8 cellular contexts compared by ENCODE assay signal in genomic region chr3:64166584-64167155, GRCh38. TPM values are rescaled to one million over a fixed set of nuclear protein-coding genes. Genes with fewer than 3 reads are reported as not detected.
A peak's percentile ranks its signal among the peaks of the same experiment; 100 is the strongest.
DNase-seq lines count a peak whose midpoint lies in the region; ATAC-seq, FAIRE-seq and TF ChIP-seq lines count a peak whose summit lies in the region.

No MANE protein-coding gene starts in this region.

- TF ChIP-seq EP300 in H1 (IDR thresholded peaks at IDR 0.05; ENCODE audit: borderline replicate concordance in 1 of 2, low read depth in 2 of 2, low read length in 2 of 2) = no peak; a peak in 1 of 3 replicates

- peaks cover 11% of the 10 kb centered on the region for H3K9me1 ChIP-seq in IMR-90 (ENCODE audit: insufficient read depth, low read length)

- dilution Hi-C loops in IMR-90 (cut with HindIII; ENCODE audit: low sequenced_read_pairs, unreplicated experiment) = no loop called here

- TF ChIP-seq CTCF in BJ (IDR thresholded peaks at IDR 0.05; ENCODE audit: insufficient read depth, low read depth, low read length) (peak; percentile 15; the same call in 1 of the 2 replicates), IMR-90 (conservative IDR thresholded peaks at IDR 0.05; ENCODE audit: low read depth, low read length) (0 out of 2 replicates have a peak, but pooled peaks have one; percentile 14), H1 (IDR thresholded peaks at IDR 0.05; ENCODE audit: control extremely low read depth in 1 of 3, insufficient read depth in 1 of 3, low read depth in 1 of 3, low read length in 3 of 3) (peak in 2 of 3 experiments; percentile 71 to 77; a peak in 3 of 4 replicates)

- H2AFZ ChIP-seq in IMR-90 (replicated peaks; ENCODE audit: low read length, poor library complexity) (no peak overlapping the region), H1 (ENCODE audit: low read length) (no peak overlapping the region)

- CTCF ChIA-PET in BJ (lab: Yijun Ruan, JAX) = interaction anchor here (0.7 to 1.3 kb wide), 3 partner anchors 12 to 143 kb away, joined by 3 to 4 read pairs (median 3); partner anchors contain the start of gene PSMD6
- CTCF ChIA-PET in IMR-90 (lab: Yijun Ruan, JAX) = interaction anchor here (1.7 kb wide), 1 partner anchor 101 kb away, joined by 3 read pairs; no protein-coding TSS in a partner anchor
- CTCF ChIA-PET in H1 (lab: Charles Lee; ENCODE audit: partially characterized antibody) = interaction anchor here (0.6 to 5.8 kb wide), 26 partner anchors 8 to 318 kb away, joined by 3 to 29 read pairs (median 5); partner anchors contain the start of gene PSMD6

- H3K56ac ChIP-seq in IMR-90 (ENCODE audit: extremely low read depth, insufficient read depth, low read length) (no peak overlapping the region), H1 (replicated peaks; ENCODE audit: insufficient read length, low read depth, low read length) (no peak overlapping the region)

- in situ Hi-C loops in IMR-90 (cut with MboI; ENCODE audit: low sequenced_read_pairs) = no loop called here

- no peak for DNase-seq in BJ (ENCODE audit: low read depth)
- no peak for DNase-seq in IMR-90
- DNase-seq in H1 (ENCODE audit: low read depth in 1 of 2, low spot score in 2 of 2) = peak in 1 of 2 experiments; percentile 21
- DNase-seq in KG1 (lab: John Stamatoyannopoulos, UW) = no peak
- DNase-seq in T-helper 9 cell = no peak

- no peak overlapping the region for H4K8ac ChIP-seq in IMR-90 (ENCODE audit: low read depth in 2 of 2, low read length in 2 of 2)
- H4K8ac ChIP-seq in H1 (ENCODE audit: extremely low read depth, insufficient read depth, low read length) = no peak overlapping the region

- H3K4me2 ChIP-seq in IMR-90 (ENCODE audit: low read depth, low read length) (no peak overlapping the region), H1 (ENCODE audit: insufficient read depth in 1 of 2, low read depth in 2 of 2, low read length in 2 of 2) (no peak overlapping the region)

- H2BK20ac ChIP-seq in IMR-90 (ENCODE audit: low read depth, low read length) (no peak overlapping the region), H1 (ENCODE audit: low read length) (no peak overlapping the region)

- 80% methylated on average over 1 of the region's 4 CpGs; no CpG with 5 or more reads in 1 of the 2 experiments for WGBS in IMR-90 (ENCODE audit: extremely low coverage in 2 of 2, insufficient read length in 1 of 2), 2 experiments
- WGBS in H1 (ENCODE audit: extremely low coverage in 1 of 2, insufficient coverage in 1 of 2, insufficient read length in 1 of 2, insufficient replicate concordance in 2 of 2, low coverage in 1 of 2, low lambda C conversion rate in 2 of 2, missing lambda C conversion rate in 1 of 2), 2 experiments = 41% methylated on average over 4 of the region's 4 CpGs; no CpG with 5 or more reads in 1 of the 2 experiments

- no peaks in the 10 kb centered on the region for H3K9me3 ChIP-seq in IMR-90 (ENCODE audit: control insufficient read depth, insufficient read depth, low read length)
- H3K9me3 ChIP-seq in H1 (ENCODE audit: insufficient read depth in 2 of 2, low read depth in 1 of 2, low read length in 1 of 2) = no peaks in the 10 kb centered on the region
- no peaks in the 10 kb centered on the region for H3K9me3 ChIP-seq in muscle layer of colon (ENCODE audit: low read length)

- no peak overlapping the region for H3K18ac ChIP-seq in IMR-90 (ENCODE audit: low read depth, low read length)
- H3K18ac ChIP-seq in H1 (ENCODE audit: extremely low read depth, low read length) = no peak overlapping the region

- peak; percentile 98 for FAIRE-seq in H1 (lab: Jason Lieb, UNC)

- H4K91ac ChIP-seq in IMR-90 (ENCODE audit: insufficient read depth, low read depth, low read length) (no peak overlapping the region), H1 (replicated peaks; ENCODE audit: insufficient read length, low read length) (no peak overlapping the region)

- TF ChIP-seq RAD21 in IMR-90 (IDR thresholded peaks at IDR 0.05; ENCODE audit: low read length) = peak; percentile 24; the same call in 1 of the 2 replicates
- TF ChIP-seq RAD21 in H1 (IDR thresholded peaks at IDR 0.05 in 1 of 2, conservative IDR thresholded peaks at IDR 0.05 in 1 of 2; ENCODE audit: low read depth in 2 of 2, low read length in 2 of 2) = peak; percentile 78 to 90

- H3K27me3 ChIP-seq in BJ (ENCODE audit: control insufficient read depth, insufficient read depth, low read length) (no peaks in the 10 kb centered on the region), IMR-90 (ENCODE audit: control insufficient read depth, insufficient read depth, low read length) (no peaks in the 10 kb centered on the region), H1 (replicated peaks in 1 of 4; ENCODE audit: control insufficient read depth in 3 of 4, extremely low read depth in 1 of 4, insufficient read depth in 3 of 4, low read length in 3 of 4) (no peaks in the 10 kb centered on the region), muscle layer of colon (ENCODE audit: control insufficient read depth in 1 of 2, insufficient read depth in 2 of 2, low read length in 2 of 2) (no peaks in the 10 kb centered on the region)

- no peak overlapping the region for H3K23ac ChIP-seq in IMR-90 (ENCODE audit: low read depth, low read length)
- H3K23ac ChIP-seq in H1 (ENCODE audit: insufficient read length) = no peak overlapping the region

- intact Hi-C loops in IMR-90 (cut with micrococcal nuclease) = no loop called here

- peaks cover 12% of the 10 kb centered on the region for H3K4me1 ChIP-seq in IMR-90 (ENCODE audit: control insufficient read depth, insufficient read depth, low read length)
- peaks cover 3 to 16% (median 12%) of the 10 kb centered on the region in 4 experiments; a peak in 5 of 7 replicates for H3K4me1 ChIP-seq in H1 (replicated peaks in 1 of 4; ENCODE audit: control insufficient read depth in 3 of 4, insufficient read depth in 4 of 4, low read length in 3 of 4)
- H3K4me1 ChIP-seq in muscle layer of colon (ENCODE audit: insufficient read depth, low read length) = peaks cover 56% of the 10 kb centered on the region

- H3K9ac ChIP-seq in IMR-90 (ENCODE audit: low read depth, low read length) = no peak overlapping the region
- no peak overlapping the region for H3K9ac ChIP-seq in H1 (replicated peaks in 1 of 4; ENCODE audit: extremely low read depth in 1 of 4, low read depth in 3 of 4, low read length in 3 of 4)
- H3K9ac ChIP-seq in muscle layer of colon (ENCODE audit: low read length) = no peak overlapping the region

- H3K79me1 ChIP-seq in IMR-90 (ENCODE audit: low read depth in 1 of 2, low read length in 2 of 2) (peaks cover 42 to 73% of the 10 kb centered on the region in 2 experiments), H1 (ENCODE audit: low read depth, low read length) (no peaks in the 10 kb centered on the region)

- H4K20me1 ChIP-seq in IMR-90 (ENCODE audit: insufficient read depth, low read length) (0 out of 2 replicates have a peak, but pooled peaks cover 4% of the 10 kb centered on the region), H1 (replicated peaks in 1 of 2; ENCODE audit: control insufficient read depth in 1 of 2, insufficient read depth in 2 of 2, low read length in 2 of 2) (no peaks in the 10 kb centered on the region)

- no peaks in the 10 kb centered on the region for H3K23me2 ChIP-seq in H1 (ENCODE audit: low read depth, low read length)

- no peak overlapping the region for H2BK5ac ChIP-seq in IMR-90 (ENCODE audit: low read depth, low read length, poor library complexity, severe bottlenecking)
- no peak overlapping the region for H2BK5ac ChIP-seq in H1 (ENCODE audit: low read depth, low read length)

- no peak overlapping the region for H2BK120ac ChIP-seq in IMR-90 (ENCODE audit: low read depth, low read length)
- no peak overlapping the region for H2BK120ac ChIP-seq in H1 (replicated peaks; ENCODE audit: low read depth, low read length)

- H3K14ac ChIP-seq in IMR-90 (replicated peaks; ENCODE audit: low read depth, low read length) (no peak overlapping the region), H1 (ENCODE audit: insufficient read length) (no peak overlapping the region)

- no peak overlapping the region for H4K5ac ChIP-seq in IMR-90 (ENCODE audit: low read depth, low read length)
- H4K5ac ChIP-seq in H1 (ENCODE audit: insufficient read length, low read depth, low read length) = no peak overlapping the region

- BruUV-seq in IMR-90 (replicated peaks; lab: Mats Ljungman, UMichigan) = no TSS peak

- H2BK12ac ChIP-seq in H1 (ENCODE audit: low read depth, low read length) = no peak overlapping the region

- POLR2A ChIA-PET in BJ (lab: Charles Lee) (no interaction called here), IMR-90 (lab: Charles Lee; ENCODE audit: unreplicated experiment) (no interaction called here), H1 (lab: Charles Lee; ENCODE audit: partially characterized antibody) (no interaction called here)

- no peak for TF ChIP-seq POLR2A in IMR-90 (IDR thresholded peaks at IDR 0.05; ENCODE audit: low read depth, low read length)
- no peak for TF ChIP-seq POLR2A in H1 (IDR thresholded peaks at IDR 0.05; ENCODE audit: control extremely low read depth in 1 of 2, low read depth in 2 of 2, low read length in 2 of 2)

- H2BK15ac ChIP-seq in IMR-90 (ENCODE audit: low read depth, low read length) (no peak overlapping the region), H1 (ENCODE audit: low read length) (no peak overlapping the region)

- H3K36me3 ChIP-seq in BJ (ENCODE audit: control insufficient read depth, insufficient read depth, low read length) (no peaks in the 10 kb centered on the region), IMR-90 (ENCODE audit: control insufficient read depth, insufficient read depth, low read length) (peaks cover 13% of the 10 kb centered on the region), H1 (ENCODE audit: control insufficient read depth in 2 of 4, insufficient read depth in 4 of 4, low read length in 3 of 4) (no peaks in the 10 kb centered on the region), muscle layer of colon (ENCODE audit: insufficient read depth, low read length) (peaks cover 10% of the 10 kb centered on the region)

- H3K4ac ChIP-seq in IMR-90 (ENCODE audit: low read depth, low read length) = no peak overlapping the region
- no peak overlapping the region for H3K4ac ChIP-seq in H1 (replicated peaks; ENCODE audit: insufficient read length, low read depth, low read length)

- H3K27ac ChIP-seq in IMR-90 (ENCODE audit: insufficient read depth, low read length) (no peak overlapping the region), H1 (ENCODE audit: low read depth, low read length) (no peak overlapping the region), muscle layer of colon (ENCODE audit: low read depth, low read length) (peak overlapping the region; percentile 41)

- no peak overlapping the region for H2AK9ac ChIP-seq in IMR-90 (replicated peaks; ENCODE audit: low read depth, low read length, poor library complexity)

- H3K79me2 ChIP-seq in H1 (ENCODE audit: control insufficient read depth in 1 of 2, insufficient read depth in 2 of 2, low read length in 2 of 2) = no peaks in the 10 kb centered on the region

- H3K4me3 ChIP-seq in BJ (ENCODE audit: low read depth, low read length) = no peak overlapping the region
- no peak overlapping the region for H3K4me3 ChIP-seq in IMR-90 (ENCODE audit: insufficient read depth, low read depth, low read length)
- no peak overlapping the region for H3K4me3 ChIP-seq in H1 (ENCODE audit: extremely low read depth in 1 of 4, insufficient read depth in 2 of 4, low read depth in 3 of 4, low read length in 4 of 4)
- H3K4me3 ChIP-seq in muscle layer of colon (ENCODE audit: low read depth in 1 of 2, low read length in 2 of 2) = no peak overlapping the region

- peak; percentile 27; the same call in 1 of the 2 replicates for ATAC-seq in IMR-90 (ENCODE audit: low read depth)
- ATAC-seq in HG03159 (IDR thresholded peaks at IDR 0.05; ENCODE audit: unreplicated experiment) = no peak
- no peak for ATAC-seq in GM21528 (IDR thresholded peaks at IDR 0.05; ENCODE audit: low FRiP score, unreplicated experiment)

- H2AK5ac ChIP-seq in IMR-90 (ENCODE audit: low read depth, low read length) = no peak overlapping the region
- H2AK5ac ChIP-seq in H1 (ENCODE audit: low read depth, low read length) = no peak overlapping the region

RNA-seq across cellular contexts. Expression of gene PRICKLE2, which starts 58.6 kb away (rescaled TPM):
- polyA plus RNA-seq in BJ (2011; rRNA removed) (3.5 and 3.9 TPM in 2 replicates), IMR-90 (2012; rRNA removed) (4.1 TPM in 2 replicates), H1 (2011; rRNA removed) (2.9 and 3.7 TPM in 2 replicates)
- 17.4 and 18.2 TPM in 2 replicates for polyA minus RNA-seq in BJ (2011; rRNA and poly(A)+ RNA removed)
- total RNA-seq in IMR-90 (2012; rRNA removed) = 14.2 and 16.7 TPM in 2 replicates
- 2.0 and 2.4 TPM in 2 replicates for polyA plus RNA-seq in IMR-90 (2012; cell fraction: cytosol; rRNA removed)
- polyA plus RNA-seq in IMR-90 (2012; cell fraction: nucleus; rRNA removed; ENCODE audit: low replicate concordance) = 12.8 and 23.0 TPM in 2 replicates
- total RNA-seq in H1 (2021; fragmentation: NEBNext Ultra II Directional; extraction: Animal tissue kit (Norgen Biotek cat#: 25700)) = 8.0 and 8.9 TPM in 2 replicates
- 2.8 TPM for polyA plus RNA-seq in H1 (2011; cell fraction: cytosol; rRNA removed)
- 5.6 TPM for polyA plus RNA-seq in H1 (2011; cell fraction: nucleus; rRNA removed)
- polyA plus RNA-seq in H1 (2012, experiment 1 of 2) = 2.4 to 2.9 TPM (median 2.7 TPM) in 4 replicates
- 0.22 TPM for polyA plus RNA-seq in H1 (2012, experiment 2 of 2)
- 1.6 TPM for polyA plus RNA-seq in H1 (2013, experiment 1 of 2)
- 1.8 TPM for polyA plus RNA-seq in H1 (2013, experiment 2 of 2)
- 11.8 and 13.0 TPM in 2 replicates for polyA minus RNA-seq in H1 (2011; rRNA and poly(A)+ RNA removed)
- polyA minus RNA-seq in H1 (2011; cell fraction: cytosol; rRNA and poly(A)+ RNA removed) = 6.1 TPM
- polyA minus RNA-seq in H1 (2011; cell fraction: nucleus; rRNA and poly(A)+ RNA removed) = 17.2 TPM

Comparison
In these comparisons a context has a peak if more than half of its experiments do, and no peak if none do; other contexts are left out.
1. CTCF ChIP-seq: peak in every context shown above with its lines; median percentile 74 in H1; 15 in BJ; 14 in IMR-90.